In genomic region chr2:105812180-105813044, GRCh38 we compare ENCODE assay signal across 8 cellular contexts.
DNase-seq lines count a peak whose midpoint lies in the region; ATAC-seq, FAIRE-seq and TF ChIP-seq lines count a peak whose summit lies in the region.
"Had no signal": no experiment of that assay in that cellular context is flagged by ENCODE, and none has a peak within 500 bp of the region (broad histone marks: within the 10 kb centered on the region; RNA-seq: fewer than 3 reads in every experiment).

No MANE protein-coding gene starts in this region.

- no peaks in the 10 kb centered on the region for H3K27me3 Mint-ChIP-seq in IgD-negative memory B cell
- H3K27me3 Mint-ChIP-seq in naive thymus-derived CD8-positive, alpha-beta T cell = no peaks in the 10 kb centered on the region

- H3K4me3 ChIP-seq in effector memory CD4-positive, alpha-beta T cell (ENCODE audit: insufficient read depth, low read depth, low read length, poor library complexity, severe bottlenecking) = no peak overlapping the region

- no peaks in the 10 kb centered on the region for H3K9me3 Mint-ChIP-seq in IgD-negative memory B cell
- H3K9me3 Mint-ChIP-seq in naive thymus-derived CD8-positive, alpha-beta T cell = no peaks in the 10 kb centered on the region

- TF ChIP-seq POLR2A in GM12892 (IDR thresholded peaks at IDR 0.05; ENCODE audit: low read depth, low read length) = no peak

- ATAC-seq in GM21447 (IDR thresholded peaks at IDR 0.05; ENCODE audit: unreplicated experiment) = peak; percentile 91
- peak in 1 of 2 donors; percentile 15 for ATAC-seq in naive thymus-derived CD8-positive, alpha-beta T cell
- ATAC-seq: Panc1 had no signal

- peaks cover 12% of the 10 kb centered on the region for H3K36me3 Mint-ChIP-seq in IgD-negative memory B cell
- peaks cover 0 to 35% (median 14%) of the 10 kb centered on the region in 3 donors for H3K36me3 Mint-ChIP-seq in naive thymus-derived CD8-positive, alpha-beta T cell

- POLR2A ChIA-PET in naive thymus-derived CD8-positive, alpha-beta T cell (lab: Charles Lee) = interaction anchor here (0.8 to 1.2 kb wide), 5 partner anchors 9 to 38 kb away, joined by 3 to 4 read pairs (median 3); no protein-coding TSS in a partner anchor

- DNase-seq in GM12892 (ENCODE audit: insufficient read length) (peak; percentile 46), RKO (ENCODE audit: low spot score) (no peak)
- no peak for DNase-seq in effector memory CD4-positive, alpha-beta T cell
- DNase-seq in naive thymus-derived CD8-positive, alpha-beta T cell = no peak
- DNase-seq in activated CD4-positive, alpha-beta T cell treated with anti-CD3 and anti-CD28 coated beads for 48 hours = no peak

- H3K27ac Mint-ChIP-seq in IgD-negative memory B cell = peak overlapping the region in 2 of 3 donors; percentile 31 to 76
- H3K27ac Mint-ChIP-seq in naive thymus-derived CD8-positive, alpha-beta T cell = peak overlapping the region; percentile 61 to 92 (median 84)

- H3K4me1 ChIP-seq in effector memory CD4-positive, alpha-beta T cell (ENCODE audit: control insufficient read depth, insufficient read depth, low read length, poor library complexity, severe bottlenecking) = peaks cover 43% of the 10 kb centered on the region

- peaks cover 6% of the 10 kb centered on the region for H3K36me3 ChIP-seq in effector memory CD4-positive, alpha-beta T cell (ENCODE audit: control insufficient read depth, insufficient read depth, low read length)

- no peaks in the 10 kb centered on the region for H3K27me3 ChIP-seq in effector memory CD4-positive, alpha-beta T cell (replicated peaks; ENCODE audit: control insufficient read depth, insufficient read depth, low read length, poor library complexity, severe bottlenecking)

- H3K9me3 ChIP-seq in effector memory CD4-positive, alpha-beta T cell (ENCODE audit: control insufficient read depth, low read length) = no peaks in the 10 kb centered on the region

- peak; percentile 89 for FAIRE-seq in GM12892 (lab: Jason Lieb, UNC)

- H3K4me1 Mint-ChIP-seq in IgD-negative memory B cell = peaks cover 26 to 48% (median 43%) of the 10 kb centered on the region in 3 donors
- peaks cover 45 to 96% (median 94%) of the 10 kb centered on the region in 4 donors for H3K4me1 Mint-ChIP-seq in naive thymus-derived CD8-positive, alpha-beta T cell

- H3K4me3 Mint-ChIP-seq in IgD-negative memory B cell = no peak overlapping the region
- peak overlapping the region in 8 of 10 donors; percentile 11 to 59 (median 50) for H3K4me3 Mint-ChIP-seq in naive thymus-derived CD8-positive, alpha-beta T cell

- peak overlapping the region; percentile 40 for H3K27ac ChIP-seq in effector memory CD4-positive, alpha-beta T cell (ENCODE audit: insufficient read depth, low read length, poor library complexity, severe bottlenecking)

Comparison
In these comparisons a context has a peak if more than half of its experiments do, and no peak if none do; other contexts are left out.
1. H3K4me3 Mint-ChIP-seq: peak in naive thymus-derived CD8-positive, alpha-beta T cell (8 of 10); none in IgD-negative memory B cell (0 of 4).